8 cellular contexts compared by ENCODE assay signal in genomic region chr10:24952146-24952700, GRCh38. TPM values are rescaled to one million over a fixed set of nuclear protein-coding genes. Genes with fewer than 3 reads are reported as not detected.
DNase-seq lines count a peak whose midpoint lies in the region; ATAC-seq and TF ChIP-seq lines count a peak whose summit lies in the region.

A gene with protein sequence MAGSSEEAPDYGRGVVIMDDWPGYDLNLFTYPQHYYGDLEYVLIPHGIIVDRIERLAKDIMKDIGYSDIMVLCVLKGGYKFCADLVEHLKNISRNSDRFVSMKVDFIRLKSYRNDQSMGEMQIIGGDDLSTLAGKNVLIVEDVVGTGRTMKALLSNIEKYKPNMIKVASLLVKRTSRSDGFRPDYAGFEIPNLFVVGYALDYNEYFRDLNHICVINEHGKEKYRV (minus strand): TSS chr10:24952606. CDS start chr10:24952575, 31 bp downstream.

- H3K27ac ChIP-seq in Peyer's patch (peak within 1 kb of the TSS; percentile 75 to 88 (median 78)), breast epithelium (peak within 1 kb of the TSS; percentile 91 to 96), smooth muscle cell (ENCODE audit: low read depth) (peak within 1 kb of the TSS; percentile 33)

- H3K27me3 Mint-ChIP-seq in activated naive CD4-positive, alpha-beta T cell treated with anti-CD3 and anti-CD28 coated beads for 36 hours (ENCODE audit: low read depth) = no peaks in the 10 kb centered on the region

- no peaks in the 10 kb centered on the region for H4K20me1 ChIP-seq in smooth muscle cell (ENCODE audit: low read depth)

- H3K4me3 ChIP-seq in Peyer's patch (peak within 1 kb of the TSS; percentile 65 to 93 (median 74)), breast epithelium (peak within 1 kb of the TSS; percentile 61 to 78 (median 72)), smooth muscle cell (peak within 1 kb of the TSS; percentile 55)

- CTCF ChIA-PET in activated naive CD4-positive, alpha-beta T cell treated with anti-CD3 and anti-CD28 coated beads for 36 hours (lab: Charles Lee) = interaction anchor here (1.0 to 1.4 kb wide), 3 partner anchors 23 to 334 kb away, joined by 4 to 8 read pairs (median 5); no protein-coding TSS in a partner anchor

- TF ChIP-seq POLR2A in Peyer's patch (IDR thresholded peaks at IDR 0.05) = peak in 1 of 2 donors; percentile 1
- no peak for TF ChIP-seq POLR2A in breast epithelium (IDR thresholded peaks at IDR 0.05)

- no peaks in the 10 kb centered on the region for H3F3A ChIP-seq in smooth muscle cell (ENCODE audit: low read depth)

- H3K9me3 Mint-ChIP-seq in activated naive CD4-positive, alpha-beta T cell treated with anti-CD3 and anti-CD28 coated beads for 36 hours = no peaks in the 10 kb centered on the region

- no peaks in the 10 kb centered on the region for H3K27me3 ChIP-seq in Peyer's patch
- H3K27me3 ChIP-seq in breast epithelium = no peaks in the 10 kb centered on the region
- no peaks in the 10 kb centered on the region for H3K27me3 ChIP-seq in smooth muscle cell (ENCODE audit: low read depth)

- intact Hi-C loops in activated naive CD4-positive, alpha-beta T cell treated with anti-CD3 and anti-CD28 coated beads for 36 hours (cut with micrococcal nuclease) = loop anchor here (1.0 kb wide), 2 partner anchors 228 to 309 kb away; no protein-coding TSS in a partner anchor
- intact Hi-C loops in breast epithelium (cut with DNase I; ENCODE audit: low total_unique reads) = no loop called here

- H3K4me1 Mint-ChIP-seq in activated naive CD4-positive, alpha-beta T cell treated with anti-CD3 and anti-CD28 coated beads for 36 hours (ENCODE audit: low read depth) = peaks cover 21% of the 10 kb centered on the region

- peak within 1 kb of the TSS; percentile 72 for H3K4me3 Mint-ChIP-seq in activated naive CD4-positive, alpha-beta T cell treated with anti-CD3 and anti-CD28 coated beads for 36 hours

- H3K4me1 ChIP-seq in Peyer's patch = peaks cover 0 to 15% (median 0%) of the 10 kb centered on the region in 4 donors
- peaks cover 0 to 3% of the 10 kb centered on the region in 2 donors for H3K4me1 ChIP-seq in breast epithelium
- H3K4me1 ChIP-seq in smooth muscle cell (ENCODE audit: low read depth) = peaks cover 14% of the 10 kb centered on the region

- peak; percentile 37 for DNase-seq in activated naive CD4-positive, alpha-beta T cell treated with anti-CD3 and anti-CD28 coated beads for 36 hours
- no peak for DNase-seq in activated naive CD4-positive, alpha-beta T cell treated with Interleukin-2 at 50 U/mL for 16 hours
- peak; percentile 28 to 76 (median 63) for DNase-seq in Peyer's patch
- DNase-seq in breast epithelium (ENCODE audit: low spot score in 2 of 2) = peak in 1 of 2 donors; percentile 23
- peak; percentile 53 for DNase-seq in iPS-NIHi7 (ENCODE audit: extremely low spot score)
- no peak for DNase-seq in smooth muscle cell (lab: John Stamatoyannopoulos, UW; ENCODE audit: unreplicated experiment)

- H2AFZ ChIP-seq in smooth muscle cell (ENCODE audit: low read depth) = peak within 1 kb of the TSS; percentile 89

- no peaks in the 10 kb centered on the region for H3K36me3 Mint-ChIP-seq in activated naive CD4-positive, alpha-beta T cell treated with anti-CD3 and anti-CD28 coated beads for 36 hours (ENCODE audit: low read depth)

- peak within 1 kb of the TSS; percentile 48 for H3K9ac ChIP-seq in smooth muscle cell (ENCODE audit: low read depth)

- H3K4me2 ChIP-seq in smooth muscle cell = peak within 1 kb of the TSS; percentile 87

- H3K79me2 ChIP-seq in smooth muscle cell (ENCODE audit: low read depth) = no peaks in the 10 kb centered on the region

- ATAC-seq in HG02763 (IDR thresholded peaks at IDR 0.05; ENCODE audit: unreplicated experiment) = peak; percentile 31
- no peak for ATAC-seq in HG03025 (IDR thresholded peaks at IDR 0.05; ENCODE audit: low FRiP score, unreplicated experiment)

- no peaks in the 10 kb centered on the region for H3K36me3 ChIP-seq in Peyer's patch
- H3K36me3 ChIP-seq in breast epithelium = no peaks in the 10 kb centered on the region
- H3K36me3 ChIP-seq in smooth muscle cell (ENCODE audit: low read depth) = no peaks in the 10 kb centered on the region

- 4% methylated on average over 39 of the region's 55 CpGs for WGBS in smooth muscle cell (ENCODE audit: low lambda C conversion rate)

- H3K9me3 ChIP-seq in Peyer's patch = no peaks in the 10 kb centered on the region
- no peaks in the 10 kb centered on the region for H3K9me3 ChIP-seq in breast epithelium
- H3K9me3 ChIP-seq in smooth muscle cell (replicated peaks; ENCODE audit: low read depth) = no peaks in the 10 kb centered on the region

- TF ChIP-seq CTCF in Peyer's patch (IDR thresholded peaks at IDR 0.05) (no peak), breast epithelium (IDR thresholded peaks at IDR 0.05) (no peak), smooth muscle cell (IDR thresholded peaks at IDR 0.05; ENCODE audit: borderline replicate concordance, insufficient read depth, poor library complexity, severe bottlenecking) (no peak)

- H3K27ac Mint-ChIP-seq in activated naive CD4-positive, alpha-beta T cell treated with anti-CD3 and anti-CD28 coated beads for 36 hours = no peak within 1 kb of the TSS

RNA-seq across cellular contexts. Expression of the gene that starts here (rescaled TPM):
- 1 to 10 TPM in 1 of 2 experiments, under 1 TPM in 1; 0.99 to 1.1 TPM for total RNA-seq in activated naive CD4-positive, alpha-beta T cell treated with anti-CD3 and anti-CD28 coated beads for 36 hours
- 10 to 100 TPM in 2 of 4 donors, 1 to 10 TPM in 2; 3.4 to 20.6 (median 13.9) TPM for total RNA-seq in Peyer's patch
- 1 to 10 TPM; 2.6 to 6.6 (median 3.3) TPM for total RNA-seq in breast epithelium
- total RNA-seq in smooth muscle cell = 11.9 and 18.0 TPM in 2 replicates
- polyA plus RNA-seq in smooth muscle cell = 9.2 and 10.2 TPM in 2 replicates

Comparison
In these comparisons a context has a peak if more than half of its experiments do, and no peak if none do; other contexts are left out.
1. DNase-seq: peak in activated naive CD4-positive, alpha-beta T cell treated with anti-CD3 and anti-CD28 coated beads for 36 hours (single experiment), Peyer's patch (3 of 3) and iPS-NIHi7 (single experiment); none in activated naive CD4-positive, alpha-beta T cell treated with Interleukin-2 at 50 U/mL for 16 hours (single experiment) and smooth muscle cell (single experiment).
2. H3K27ac ChIP-seq: peak in every context shown above with its lines; median percentile 94 in breast epithelium; 78 in Peyer's patch; 33 in smooth muscle cell.
3. Peak in every context shown above with its lines, with median percentiles within 50 percentile points of each other: H3K4me3 ChIP-seq.